ENCODE assay signal across 8 cellular contexts in the genomic region with DNA sequence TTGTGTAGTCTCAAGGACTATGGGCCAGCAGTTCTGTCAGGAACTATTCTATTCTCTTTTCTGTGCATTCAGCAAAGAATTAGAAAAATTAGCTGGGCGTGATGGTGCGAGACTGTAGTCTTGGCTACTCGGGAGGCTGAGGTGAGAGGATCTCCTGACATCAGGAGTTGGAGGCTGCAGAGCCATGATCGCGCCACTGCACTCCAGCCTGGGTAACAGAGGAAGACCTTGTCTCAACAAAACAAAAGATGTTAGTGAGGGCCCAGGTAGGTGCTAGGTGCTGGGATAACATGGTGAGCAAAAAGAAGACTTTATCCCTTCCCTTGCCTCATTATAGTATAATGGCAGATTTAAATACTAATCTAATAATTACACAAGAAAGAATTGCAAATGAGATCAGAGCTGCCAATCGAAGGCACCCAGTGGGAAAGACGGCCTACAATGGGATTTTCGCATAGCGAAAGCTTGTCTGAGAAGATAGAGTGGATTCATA. TPM values are rescaled to one million over a fixed set of nuclear protein-coding genes. Genes with fewer than 3 reads are reported as not detected.
DNase-seq lines count a peak whose midpoint lies in the region; ATAC-seq lines count a peak whose summit lies in the region.

No MANE protein-coding gene starts in this region.

- H3K27me3 Mint-ChIP-seq in central memory CD8-positive, alpha-beta T cell = no peaks in the 10 kb centered on the region
- H3K27me3 Mint-ChIP-seq in naive B cell = no peaks in the 10 kb centered on the region

- peak overlapping the region; percentile 92 for H3K4me3 Mint-ChIP-seq in central memory CD8-positive, alpha-beta T cell
- H3K4me3 Mint-ChIP-seq in naive B cell = peak overlapping the region; percentile 91 to 99 (median 96)

- H3K9me3 Mint-ChIP-seq in central memory CD8-positive, alpha-beta T cell = no peaks in the 10 kb centered on the region
- no peaks in the 10 kb centered on the region for H3K9me3 Mint-ChIP-seq in naive B cell

- DNase-seq in central memory CD8-positive, alpha-beta T cell (ENCODE audit: low spot score in 2 of 2) = no peak
- no peak for DNase-seq in naive B cell
- no peak for DNase-seq in T1000 (lab: John Stamatoyannopoulos, UW)
- DNase-seq in DMS 273 (lab: John Stamatoyannopoulos, UW; ENCODE audit: unreplicated experiment) = no peak
- DNase-seq in NAMALWA (ENCODE audit: low spot score) = no peak
- no peak for DNase-seq in activated CD4-positive, CD25-positive, alpha-beta regulatory T cell treated with anti-CD3 and anti-CD28 coated beads, Interleukin-2, amount 50 U/mL, for 72 hours

- H3K4me1 Mint-ChIP-seq in central memory CD8-positive, alpha-beta T cell = peaks cover 23% of the 10 kb centered on the region
- peaks cover 15 to 34% (median 22%) of the 10 kb centered on the region in 3 donors for H3K4me1 Mint-ChIP-seq in naive B cell

- peak overlapping the region; percentile 85 for H3K27ac Mint-ChIP-seq in central memory CD8-positive, alpha-beta T cell (ENCODE audit: low read depth)
- H3K27ac Mint-ChIP-seq in naive B cell = peak overlapping the region; percentile 86 to 98 (median 94)

- ATAC-seq in GM18909 (IDR thresholded peaks at IDR 0.05; ENCODE audit: poor library complexity, unreplicated experiment) (peak; percentile 4), HG03520 (IDR thresholded peaks at IDR 0.05; ENCODE audit: unreplicated experiment) (peak; percentile 10), naive B cell (ENCODE audit: low read depth in 2 of 2) (peak; percentile 2)
- ATAC-seq in central memory CD8-positive, alpha-beta T cell (replicated peaks; ENCODE audit: extremely low read depth, poor library complexity, severe bottlenecking) = peak; percentile 7

- peaks cover 22% of the 10 kb centered on the region for H3K36me3 Mint-ChIP-seq in central memory CD8-positive, alpha-beta T cell (ENCODE audit: insufficient read depth)
- H3K36me3 Mint-ChIP-seq in naive B cell = peaks cover 5 to 8% of the 10 kb centered on the region in 2 donors

RNA-seq across cellular contexts. Expression of gene MRPL19, which starts 0.4 kb away (rescaled TPM):
- polyA plus RNA-seq in naive B cell (ENCODE audit: low read depth in 6 of 6) = 10 to 100 TPM; 17.3 to 46.9 (median 34.3) TPM
